In the genomic region with DNA sequence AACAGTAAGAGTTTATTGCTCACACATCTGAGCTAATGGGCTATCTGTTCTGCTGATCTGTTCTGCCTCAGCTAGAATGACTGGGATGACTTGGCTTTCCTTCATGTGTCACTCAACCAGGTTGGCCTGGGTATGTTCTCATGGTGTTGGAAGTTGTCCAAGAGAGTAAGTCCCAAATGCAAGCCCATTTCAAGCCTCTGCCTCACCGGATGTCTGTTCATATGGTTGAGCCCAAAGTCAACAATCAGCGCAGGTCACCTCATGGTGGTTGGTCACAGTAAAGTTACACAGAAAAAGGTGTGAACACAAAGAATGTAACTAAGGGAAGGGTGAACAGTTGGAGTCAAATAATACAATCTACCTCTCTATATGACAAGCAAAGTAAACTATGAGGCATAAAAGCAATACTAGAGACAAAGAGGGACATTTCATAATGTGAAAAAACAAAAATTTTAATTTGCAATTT, we compare ENCODE assay signal across 1 cellular context.
TF ChIP-seq lines count a peak whose summit lies in the region.

No MANE protein-coding gene starts in this region.

TF ChIP-seq in HepG2, 621 proteins besides CTCF, POLR2A, EP300 and RAD21 (continued from another document and continues in another):
- TF ChIP-seq, protein P1, sequence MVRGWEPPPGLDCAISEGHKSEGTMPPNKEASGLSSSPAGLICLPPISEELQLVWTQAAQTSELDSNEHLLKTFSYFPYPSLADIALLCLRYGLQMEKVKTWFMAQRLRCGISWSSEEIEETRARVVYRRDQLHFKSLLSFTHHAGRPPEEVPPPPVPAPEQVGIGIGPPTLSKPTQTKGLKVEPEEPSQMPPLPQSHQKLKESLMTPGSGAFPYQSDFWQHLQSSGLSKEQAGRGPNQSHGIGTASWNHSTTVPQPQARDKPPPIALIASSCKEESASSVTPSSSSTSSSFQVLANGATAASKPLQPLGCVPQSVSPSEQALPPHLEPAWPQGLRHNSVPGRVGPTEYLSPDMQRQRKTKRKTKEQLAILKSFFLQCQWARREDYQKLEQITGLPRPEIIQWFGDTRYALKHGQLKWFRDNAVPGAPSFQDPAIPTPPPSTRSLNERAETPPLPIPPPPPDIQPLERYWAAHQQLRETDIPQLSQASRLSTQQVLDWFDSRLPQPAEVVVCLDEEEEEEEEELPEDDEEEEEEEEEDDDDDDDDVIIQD (CRISPR knock-in tag; IDR thresholded peaks at IDR 0.05; ENCODE audit: low read depth), result peak; percentile 48
- TF ChIP-seq SOX5 (CRISPR knock-in tag; IDR thresholded peaks at IDR 0.05; ENCODE audit: borderline replicate concordance) (peak; percentile 58), GTF3A (CRISPR knock-in tag; conservative IDR thresholded peaks at IDR 0.05) (no peak), ETV5 (CRISPR knock-in tag; IDR thresholded peaks at IDR 0.05; ENCODE audit: borderline replicate concordance) (peak; percentile 93; the same call in 1 of the 2 replicates), NR2F1 (CRISPR knock-in tag; IDR thresholded peaks at IDR 0.05) (peak in 1 of 2 experiments; percentile 45; a peak in 2 of 4 replicates), ATF1 (CRISPR knock-in tag; IDR thresholded peaks at IDR 0.05) (no peak), MAFF (IDR thresholded peaks at IDR 0.05; ENCODE audit: low read depth, low read length) (peak; percentile 57), HNF4A (CRISPR knock-in tag; IDR thresholded peaks at IDR 0.05) (no peak), ZBTB20 (CRISPR knock-in tag; IDR thresholded peaks at IDR 0.05; ENCODE audit: borderline replicate concordance, low read depth) (peak; percentile 48; the same call in 1 of the 2 replicates), TBX2 (CRISPR knock-in tag; IDR thresholded peaks at IDR 0.05; ENCODE audit: borderline replicate concordance) (peak; percentile 42; the same call in 1 of the 2 replicates), NFE2 (CRISPR knock-in tag; IDR thresholded peaks at IDR 0.05) (peak; percentile 75; the same call in 1 of the 2 replicates), SP140L (CRISPR knock-in tag; IDR thresholded peaks at IDR 0.05; ENCODE audit: borderline replicate concordance) (no peak), LCORL (IDR thresholded peaks at IDR 0.05) (no peak), LCORL (CRISPR knock-in tag; IDR thresholded peaks at IDR 0.05) (0 out of 2 replicates have a peak, but pooled peaks have one; percentile 35), MIER3 (CRISPR knock-in tag; IDR thresholded peaks at IDR 0.05; ENCODE audit: borderline replicate concordance) (0 out of 2 replicates have a peak, but pooled peaks have one; percentile 46), ELF3 (CRISPR knock-in tag; IDR thresholded peaks at IDR 0.05) (peak; percentile 50), NR2F6 (IDR thresholded peaks at IDR 0.05) (no peak), NR2F6 (CRISPR knock-in tag; IDR thresholded peaks at IDR 0.05) (peak; percentile 10; the same call in 1 of the 2 replicates), ZNF780A (CRISPR knock-in tag; IDR thresholded peaks at IDR 0.05) (no peak), HES4 (CRISPR knock-in tag; IDR thresholded peaks at IDR 0.05; ENCODE audit: borderline replicate concordance) (no peak), ZNF749 (CRISPR knock-in tag; IDR thresholded peaks at IDR 0.05; ENCODE audit: borderline replicate concordance) (no peak), SIX4 (CRISPR knock-in tag; IDR thresholded peaks at IDR 0.05) (no peak), KAT8 (CRISPR knock-in tag; IDR thresholded peaks at IDR 0.05) (0 out of 2 replicates have a peak, but pooled peaks have one; percentile 22), ZNF264 (CRISPR knock-in tag; IDR thresholded peaks at IDR 0.05) (no peak), SMYD3 (CRISPR knock-in tag; IDR thresholded peaks at IDR 0.05) (no peak), IRF2 (CRISPR knock-in tag; IDR thresholded peaks at IDR 0.05) (peak; percentile 50; the same call in 1 of the 2 replicates), TBX3 (IDR thresholded peaks at IDR 0.05; ENCODE audit: borderline replicate concordance) (peak; percentile 88; the same call in 1 of the 2 replicates), ZSCAN31 (CRISPR knock-in tag; IDR thresholded peaks at IDR 0.05; ENCODE audit: low read depth) (no peak), GABPA (IDR thresholded peaks at IDR 0.05; ENCODE audit: low read depth, low read length) (no peak), GABPA (CRISPR knock-in tag; IDR thresholded peaks at IDR 0.05; ENCODE audit: low read depth) (peak; percentile 61), SMARCE1 (IDR thresholded peaks at IDR 0.05; ENCODE audit: borderline replicate concordance) (no peak), ZNF572 (CRISPR knock-in tag; IDR thresholded peaks at IDR 0.05) (no peak), MAFK (conservative IDR thresholded peaks at IDR 0.05 in 1 of 2, IDR thresholded peaks at IDR 0.05 in 1 of 2; ENCODE audit: low read length in 2 of 2) (peak; percentile 61 to 62), NFKB2 (CRISPR knock-in tag; IDR thresholded peaks at IDR 0.05; ENCODE audit: borderline replicate concordance) (no peak), TEAD3 (CRISPR knock-in tag; optimal IDR thresholded peaks at IDR 0.05; ENCODE audit: borderline replicate concordance) (peak; percentile 74)
- TF ChIP-seq, protein P2, sequence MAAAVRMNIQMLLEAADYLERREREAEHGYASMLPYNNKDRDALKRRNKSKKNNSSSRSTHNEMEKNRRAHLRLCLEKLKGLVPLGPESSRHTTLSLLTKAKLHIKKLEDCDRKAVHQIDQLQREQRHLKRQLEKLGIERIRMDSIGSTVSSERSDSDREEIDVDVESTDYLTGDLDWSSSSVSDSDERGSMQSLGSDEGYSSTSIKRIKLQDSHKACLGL (CRISPR knock-in tag; IDR thresholded peaks at IDR 0.05), result no peak
- TF ChIP-seq, protein P3, sequence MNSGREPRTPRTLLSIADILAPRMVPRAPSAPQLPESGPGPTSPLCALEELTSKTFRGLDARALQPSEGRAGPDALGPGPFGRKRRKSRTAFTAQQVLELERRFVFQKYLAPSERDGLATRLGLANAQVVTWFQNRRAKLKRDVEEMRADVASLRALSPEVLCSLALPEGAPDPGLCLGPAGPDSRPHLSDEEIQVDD (CRISPR knock-in tag; IDR thresholded peaks at IDR 0.05; ENCODE audit: borderline replicate concordance), result no peak
- TF ChIP-seq, protein P4, sequence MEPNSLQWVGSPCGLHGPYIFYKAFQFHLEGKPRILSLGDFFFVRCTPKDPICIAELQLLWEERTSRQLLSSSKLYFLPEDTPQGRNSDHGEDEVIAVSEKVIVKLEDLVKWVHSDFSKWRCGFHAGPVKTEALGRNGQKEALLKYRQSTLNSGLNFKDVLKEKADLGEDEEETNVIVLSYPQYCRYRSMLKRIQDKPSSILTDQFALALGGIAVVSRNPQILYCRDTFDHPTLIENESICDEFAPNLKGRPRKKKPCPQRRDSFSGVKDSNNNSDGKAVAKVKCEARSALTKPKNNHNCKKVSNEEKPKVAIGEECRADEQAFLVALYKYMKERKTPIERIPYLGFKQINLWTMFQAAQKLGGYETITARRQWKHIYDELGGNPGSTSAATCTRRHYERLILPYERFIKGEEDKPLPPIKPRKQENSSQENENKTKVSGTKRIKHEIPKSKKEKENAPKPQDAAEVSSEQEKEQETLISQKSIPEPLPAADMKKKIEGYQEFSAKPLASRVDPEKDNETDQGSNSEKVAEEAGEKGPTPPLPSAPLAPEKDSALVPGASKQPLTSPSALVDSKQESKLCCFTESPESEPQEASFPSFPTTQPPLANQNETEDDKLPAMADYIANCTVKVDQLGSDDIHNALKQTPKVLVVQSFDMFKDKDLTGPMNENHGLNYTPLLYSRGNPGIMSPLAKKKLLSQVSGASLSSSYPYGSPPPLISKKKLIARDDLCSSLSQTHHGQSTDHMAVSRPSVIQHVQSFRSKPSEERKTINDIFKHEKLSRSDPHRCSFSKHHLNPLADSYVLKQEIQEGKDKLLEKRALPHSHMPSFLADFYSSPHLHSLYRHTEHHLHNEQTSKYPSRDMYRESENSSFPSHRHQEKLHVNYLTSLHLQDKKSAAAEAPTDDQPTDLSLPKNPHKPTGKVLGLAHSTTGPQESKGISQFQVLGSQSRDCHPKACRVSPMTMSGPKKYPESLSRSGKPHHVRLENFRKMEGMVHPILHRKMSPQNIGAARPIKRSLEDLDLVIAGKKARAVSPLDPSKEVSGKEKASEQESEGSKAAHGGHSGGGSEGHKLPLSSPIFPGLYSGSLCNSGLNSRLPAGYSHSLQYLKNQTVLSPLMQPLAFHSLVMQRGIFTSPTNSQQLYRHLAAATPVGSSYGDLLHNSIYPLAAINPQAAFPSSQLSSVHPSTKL (CRISPR knock-in tag; IDR thresholded peaks at IDR 0.05), result peak; percentile 80
- TF ChIP-seq, protein P5, sequence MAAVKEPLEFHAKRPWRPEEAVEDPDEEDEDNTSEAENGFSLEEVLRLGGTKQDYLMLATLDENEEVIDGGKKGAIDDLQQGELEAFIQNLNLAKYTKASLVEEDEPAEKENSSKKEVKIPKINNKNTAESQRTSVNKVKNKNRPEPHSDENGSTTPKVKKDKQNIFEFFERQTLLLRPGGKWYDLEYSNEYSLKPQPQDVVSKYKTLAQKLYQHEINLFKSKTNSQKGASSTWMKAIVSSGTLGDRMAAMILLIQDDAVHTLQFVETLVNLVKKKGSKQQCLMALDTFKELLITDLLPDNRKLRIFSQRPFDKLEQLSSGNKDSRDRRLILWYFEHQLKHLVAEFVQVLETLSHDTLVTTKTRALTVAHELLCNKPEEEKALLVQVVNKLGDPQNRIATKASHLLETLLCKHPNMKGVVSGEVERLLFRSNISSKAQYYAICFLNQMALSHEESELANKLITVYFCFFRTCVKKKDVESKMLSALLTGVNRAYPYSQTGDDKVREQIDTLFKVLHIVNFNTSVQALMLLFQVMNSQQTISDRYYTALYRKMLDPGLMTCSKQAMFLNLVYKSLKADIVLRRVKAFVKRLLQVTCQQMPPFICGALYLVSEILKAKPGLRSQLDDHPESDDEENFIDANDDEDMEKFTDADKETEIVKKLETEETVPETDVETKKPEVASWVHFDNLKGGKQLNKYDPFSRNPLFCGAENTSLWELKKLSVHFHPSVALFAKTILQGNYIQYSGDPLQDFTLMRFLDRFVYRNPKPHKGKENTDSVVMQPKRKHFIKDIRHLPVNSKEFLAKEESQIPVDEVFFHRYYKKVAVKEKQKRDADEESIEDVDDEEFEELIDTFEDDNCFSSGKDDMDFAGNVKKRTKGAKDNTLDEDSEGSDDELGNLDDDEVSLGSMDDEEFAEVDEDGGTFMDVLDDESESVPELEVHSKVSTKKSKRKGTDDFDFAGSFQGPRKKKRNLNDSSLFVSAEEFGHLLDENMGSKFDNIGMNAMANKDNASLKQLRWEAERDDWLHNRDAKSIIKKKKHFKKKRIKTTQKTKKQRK (IDR thresholded peaks at IDR 0.05; ENCODE audit: low read length), result no peak
- TF ChIP-seq, protein P6, sequence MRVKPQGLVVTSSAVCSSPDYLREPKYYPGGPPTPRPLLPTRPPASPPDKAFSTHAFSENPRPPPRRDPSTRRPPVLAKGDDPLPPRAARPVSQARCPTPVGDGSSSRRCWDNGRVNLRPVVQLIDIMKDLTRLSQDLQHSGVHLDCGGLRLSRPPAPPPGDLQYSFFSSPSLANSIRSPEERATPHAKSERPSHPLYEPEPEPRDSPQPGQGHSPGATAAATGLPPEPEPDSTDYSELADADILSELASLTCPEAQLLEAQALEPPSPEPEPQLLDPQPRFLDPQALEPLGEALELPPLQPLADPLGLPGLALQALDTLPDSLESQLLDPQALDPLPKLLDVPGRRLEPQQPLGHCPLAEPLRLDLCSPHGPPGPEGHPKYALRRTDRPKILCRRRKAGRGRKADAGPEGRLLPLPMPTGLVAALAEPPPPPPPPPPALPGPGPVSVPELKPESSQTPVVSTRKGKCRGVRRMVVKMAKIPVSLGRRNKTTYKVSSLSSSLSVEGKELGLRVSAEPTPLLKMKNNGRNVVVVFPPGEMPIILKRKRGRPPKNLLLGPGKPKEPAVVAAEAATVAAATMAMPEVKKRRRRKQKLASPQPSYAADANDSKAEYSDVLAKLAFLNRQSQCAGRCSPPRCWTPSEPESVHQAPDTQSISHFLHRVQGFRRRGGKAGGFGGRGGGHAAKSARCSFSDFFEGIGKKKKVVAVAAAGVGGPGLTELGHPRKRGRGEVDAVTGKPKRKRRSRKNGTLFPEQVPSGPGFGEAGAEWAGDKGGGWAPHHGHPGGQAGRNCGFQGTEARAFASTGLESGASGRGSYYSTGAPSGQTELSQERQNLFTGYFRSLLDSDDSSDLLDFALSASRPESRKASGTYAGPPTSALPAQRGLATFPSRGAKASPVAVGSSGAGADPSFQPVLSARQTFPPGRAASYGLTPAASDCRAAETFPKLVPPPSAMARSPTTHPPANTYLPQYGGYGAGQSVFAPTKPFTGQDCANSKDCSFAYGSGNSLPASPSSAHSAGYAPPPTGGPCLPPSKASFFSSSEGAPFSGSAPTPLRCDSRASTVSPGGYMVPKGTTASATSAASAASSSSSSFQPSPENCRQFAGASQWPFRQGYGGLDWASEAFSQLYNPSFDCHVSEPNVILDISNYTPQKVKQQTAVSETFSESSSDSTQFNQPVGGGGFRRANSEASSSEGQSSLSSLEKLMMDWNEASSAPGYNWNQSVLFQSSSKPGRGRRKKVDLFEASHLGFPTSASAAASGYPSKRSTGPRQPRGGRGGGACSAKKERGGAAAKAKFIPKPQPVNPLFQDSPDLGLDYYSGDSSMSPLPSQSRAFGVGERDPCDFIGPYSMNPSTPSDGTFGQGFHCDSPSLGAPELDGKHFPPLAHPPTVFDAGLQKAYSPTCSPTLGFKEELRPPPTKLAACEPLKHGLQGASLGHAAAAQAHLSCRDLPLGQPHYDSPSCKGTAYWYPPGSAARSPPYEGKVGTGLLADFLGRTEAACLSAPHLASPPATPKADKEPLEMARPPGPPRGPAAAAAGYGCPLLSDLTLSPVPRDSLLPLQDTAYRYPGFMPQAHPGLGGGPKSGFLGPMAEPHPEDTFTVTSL (CRISPR knock-in tag; IDR thresholded peaks at IDR 0.05; ENCODE audit: borderline replicate concordance), result peak; percentile 33; the same call in 1 of the 2 replicates
- TF ChIP-seq, protein P7, sequence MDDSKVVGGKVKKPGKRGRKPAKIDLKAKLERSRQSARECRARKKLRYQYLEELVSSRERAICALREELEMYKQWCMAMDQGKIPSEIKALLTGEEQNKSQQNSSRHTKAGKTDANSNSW (CRISPR knock-in tag; IDR thresholded peaks at IDR 0.05; ENCODE audit: borderline replicate concordance), result no peak
- TF ChIP-seq, protein P8, sequence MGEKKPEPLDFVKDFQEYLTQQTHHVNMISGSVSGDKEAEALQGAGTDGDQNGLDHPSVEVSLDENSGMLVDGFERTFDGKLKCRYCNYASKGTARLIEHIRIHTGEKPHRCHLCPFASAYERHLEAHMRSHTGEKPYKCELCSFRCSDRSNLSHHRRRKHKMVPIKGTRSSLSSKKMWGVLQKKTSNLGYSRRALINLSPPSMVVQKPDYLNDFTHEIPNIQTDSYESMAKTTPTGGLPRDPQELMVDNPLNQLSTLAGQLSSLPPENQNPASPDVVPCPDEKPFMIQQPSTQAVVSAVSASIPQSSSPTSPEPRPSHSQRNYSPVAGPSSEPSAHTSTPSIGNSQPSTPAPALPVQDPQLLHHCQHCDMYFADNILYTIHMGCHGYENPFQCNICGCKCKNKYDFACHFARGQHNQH (CRISPR knock-in tag; IDR thresholded peaks at IDR 0.05), result 0 out of 2 replicates have a peak, but pooled peaks have one; percentile 36
